In genomic region chr1:112544011-112544688, GRCh38 we compare ENCODE assay signal across 8 cellular contexts. TPM values are rescaled to one million over a fixed set of nuclear protein-coding genes. Genes with fewer than 3 reads are reported as not detected.
DNase-seq lines count a peak whose midpoint lies in the region; ATAC-seq and TF ChIP-seq lines count a peak whose summit lies in the region.

No MANE protein-coding gene starts in this region.

- 0 out of 2 replicates have a peak overlapping the region, but pooled peaks have one; percentile 62 for H3K27ac Mint-ChIP-seq in GM23338

- H3K27me3 Mint-ChIP-seq in GM23338 (ENCODE audit: insufficient read depth, low read depth, poor library complexity): no peaks in the 10 kb centered on the region

- DNase-seq in GM23338 (ENCODE audit: low spot score) (no peak), fibroblast of villous mesenchyme (ENCODE audit: low read depth) (peak; percentile 95), skeletal muscle cell (ENCODE audit: low read depth) (peak; percentile 73), HuH-7 (ENCODE audit: low spot score) (no peak), DMS114 treated with DMSO at 0.1 percent for 48 hours (lab: John Stamatoyannopoulos, UW; ENCODE audit: unreplicated experiment) (no peak)

- no peaks in the 10 kb centered on the region for H3K36me3 Mint-ChIP-seq in GM23338 (ENCODE audit: low read depth)

- H3K36me3 ChIP-seq in GM23338 (ENCODE audit: insufficient read depth): no peaks in the 10 kb centered on the region

- H3K4me1 Mint-ChIP-seq in GM23338: no peaks in the 10 kb centered on the region

- H3K4me1 ChIP-seq in GM23338 (ENCODE audit: insufficient read depth): no peaks in the 10 kb centered on the region

- no peaks in the 10 kb centered on the region for H3K9me2 ChIP-seq in GM23338 (ENCODE audit: insufficient read depth)

- H3K79me2 ChIP-seq in GM23338 (replicated peaks; ENCODE audit: insufficient read depth): no peaks in the 10 kb centered on the region

- ATAC-seq in GM23338: no peak
- peak; percentile 96 for ATAC-seq in SK-N-SH treated with all-trans-retinoic acid at 6 μM for 48 hours
- no peak for ATAC-seq in GM18511 (IDR thresholded peaks at IDR 0.05; ENCODE audit: unreplicated experiment)
- ATAC-seq in HG03521 (IDR thresholded peaks at IDR 0.05; ENCODE audit: unreplicated experiment): no peak

- H3K4me3 ChIP-seq in GM23338 (no peak overlapping the region), fibroblast of villous mesenchyme (ENCODE audit: low read depth, low read length) (no peak overlapping the region), skeletal muscle cell (ENCODE audit: low read depth, low read length) (no peak overlapping the region)

- no peak overlapping the region for H3K4me3 Mint-ChIP-seq in GM23338

- no peaks in the 10 kb centered on the region for H3F3A ChIP-seq in GM23338 (replicated peaks; ENCODE audit: low read depth)

- H4K20me1 ChIP-seq in GM23338 (replicated peaks; ENCODE audit: insufficient read depth): 0 out of 2 replicates have a peak, but pooled peaks cover 5% of the 10 kb centered on the region

- no peak for TF ChIP-seq CTCF in GM23338 (conservative IDR thresholded peaks at IDR 0.05; ENCODE audit: low read depth in 2 of 2)
- TF ChIP-seq CTCF in fibroblast of villous mesenchyme (IDR thresholded peaks at IDR 0.05; ENCODE audit: insufficient read depth, low read depth, low read length): no peak

- no peaks in the 10 kb centered on the region for H3K27me3 ChIP-seq in GM23338 (ENCODE audit: insufficient read depth)

- H2AFZ ChIP-seq in GM23338: no peak overlapping the region

- no peaks in the 10 kb centered on the region for H3K9me3 Mint-ChIP-seq in GM23338

- no peak overlapping the region for H3K4me2 ChIP-seq in GM23338

- no peak overlapping the region for H3K27ac ChIP-seq in GM23338 (ENCODE audit: low read depth)

TF ChIP-seq in GM23338, 12 proteins besides CTCF, POLR2A, EP300 and RAD21 (continues in another document):
- no peak for TF ChIP-seq EZH2phosphoT487 (IDR thresholded peaks at IDR 0.05; ENCODE audit: unreplicated experiment)

TF ChIP-seq in SK-N-SH treated with all-trans-retinoic acid at 6 μM for 48 hours, 23 proteins besides CTCF, POLR2A, EP300 and RAD21:
- TF ChIP-seq ZFP30 (CRISPR knock-in tag; IDR thresholded peaks at IDR 0.05): no peak
- TF ChIP-seq, protein P1, sequence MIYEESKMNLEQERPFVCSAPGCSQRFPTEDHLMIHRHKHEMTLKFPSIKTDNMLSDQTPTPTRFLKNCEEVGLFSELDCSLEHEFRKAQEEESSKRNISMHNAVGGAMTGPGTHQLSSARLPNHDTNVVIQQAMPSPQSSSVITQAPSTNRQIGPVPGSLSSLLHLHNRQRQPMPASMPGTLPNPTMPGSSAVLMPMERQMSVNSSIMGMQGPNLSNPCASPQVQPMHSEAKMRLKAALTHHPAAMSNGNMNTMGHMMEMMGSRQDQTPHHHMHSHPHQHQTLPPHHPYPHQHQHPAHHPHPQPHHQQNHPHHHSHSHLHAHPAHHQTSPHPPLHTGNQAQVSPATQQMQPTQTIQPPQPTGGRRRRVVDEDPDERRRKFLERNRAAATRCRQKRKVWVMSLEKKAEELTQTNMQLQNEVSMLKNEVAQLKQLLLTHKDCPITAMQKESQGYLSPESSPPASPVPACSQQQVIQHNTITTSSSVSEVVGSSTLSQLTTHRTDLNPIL (CRISPR knock-in tag; IDR thresholded peaks at IDR 0.05; ENCODE audit: low read depth): peak; percentile 80
- TF ChIP-seq TOX (CRISPR knock-in tag; IDR thresholded peaks at IDR 0.05; ENCODE audit: borderline replicate concordance): peak; percentile 36; the same call in 1 of the 2 replicates
- no peak for TF ChIP-seq ZNF565 (CRISPR knock-in tag; conservative IDR thresholded peaks at IDR 0.05; ENCODE audit: low read depth)
- peak; percentile 75 for TF ChIP-seq ISL1 (CRISPR knock-in tag; IDR thresholded peaks at IDR 0.05)
- no peak for TF ChIP-seq OSR1 (CRISPR knock-in tag; IDR thresholded peaks at IDR 0.05)

RNA-seq across cellular contexts. Expression of gene WNT2B, which starts 35.4 kb away (rescaled TPM):
- total RNA-seq in GM23338 (2014; rRNA removed; shearing (Covaris generic)): 0.12 and 0.90 TPM in 2 replicates
- polyA plus RNA-seq in GM23338 (2016; fragmentation: Nextera tagmentation; extraction: Ambion mirVana): 0.37 and 0.50 TPM in 2 replicates
- total RNA-seq in fibroblast of villous mesenchyme: 2.6 TPM in 2 replicates

Comparison
In these comparisons a context has a peak if more than half of its experiments do, and no peak if none do; other contexts are left out.
1. DNase-seq: peak in fibroblast of villous mesenchyme (single experiment) and skeletal muscle cell (single experiment); none in GM23338 (single experiment), HuH-7 (single experiment) and DMS114 treated with DMSO at 0.1 percent for 48 hours (single experiment).